In genomic region chr5:119411935-119412623, GRCh38 we compare ENCODE assay signal across 8 cellular contexts. TPM values are rescaled to one million over a fixed set of nuclear protein-coding genes. Genes with fewer than 3 reads are reported as not detected.
A peak's percentile ranks its signal among the peaks of the same experiment; 100 is the strongest.
DNase-seq lines count a peak whose midpoint lies in the region; ATAC-seq and TF ChIP-seq lines count a peak whose summit lies in the region.

No MANE protein-coding gene starts in this region.

- ATAC-seq in HG02973 (IDR thresholded peaks at IDR 0.05; ENCODE audit: unreplicated experiment): no peak

- intact Hi-C loops in head of caudate nucleus (cut with DNase I): loop anchor here (5.0 to 10.0 kb wide), 2 partner anchors 137 to 425 kb away; partner anchors contain the start of gene DTWD2

- TF ChIP-seq CTCF in GM06990 (IDR thresholded peaks at IDR 0.05; ENCODE audit: insufficient read depth, low read length, poor library complexity, severe bottlenecking) (peak; percentile 79), LNCaP clone FGC (IDR thresholded peaks at IDR 0.05; ENCODE audit: control insufficient read depth, extremely low read depth, insufficient read depth) (peak; percentile 90)

- H3K27me3 ChIP-seq in GM06990 (replicated peaks; ENCODE audit: control insufficient read depth, insufficient read depth, low read length) (no peaks in the 10 kb centered on the region), H7 (ENCODE audit: control insufficient read depth, insufficient read depth, low read length) (no peaks in the 10 kb centered on the region), SJCRH30 (no peaks in the 10 kb centered on the region)

- H3K36me3 ChIP-seq in GM06990 (ENCODE audit: control insufficient read depth, insufficient read depth, low read length) (no peaks in the 10 kb centered on the region), H7 (replicated peaks; ENCODE audit: control insufficient read depth, insufficient read depth, low read length) (no peaks in the 10 kb centered on the region), SJCRH30 (no peaks in the 10 kb centered on the region)

- peak overlapping the region; percentile 29; the same call in 1 of the 2 replicates for H3K27ac ChIP-seq in SJCRH30

- H3K4me1 ChIP-seq in SJCRH30: no peaks in the 10 kb centered on the region

- DNase-seq in GM06990 (ENCODE audit: extremely low read depth, insufficient read length): no peak
- peak; percentile 29 for DNase-seq in H7
- DNase-seq in LNCaP clone FGC (ENCODE audit: low read depth): peak; percentile 60
- peak; percentile 69 to 91 for DNase-seq in SJCRH30
- peak; percentile 19 for DNase-seq in activated naive CD8-positive, alpha-beta T cell treated with anti-CD3 and anti-CD28 coated beads, Interleukin-2, amount 50 U/mL, for 16 hours (ENCODE audit: low read depth, low spot score)
- DNase-seq in head of caudate nucleus: peak; percentile 16 to 87 (median 58)
- DNase-seq in occipital lobe (lab: John Stamatoyannopoulos, UW): peak; percentile 35

- H3K4me3 ChIP-seq in GM06990 (replicated peaks; ENCODE audit: low read depth, low read length) (peak overlapping the region; percentile 60), H7 (ENCODE audit: insufficient read depth, low read depth, low read length) (peak overlapping the region; percentile 29; the same call in 1 of the 2 replicates), LNCaP clone FGC (ENCODE audit: low read depth, low read length) (peak overlapping the region; percentile 57), SJCRH30 (peak overlapping the region; percentile 60)

- H3K9me3 ChIP-seq in SJCRH30 (replicated peaks): no peaks in the 10 kb centered on the region

RNA-seq across cellular contexts. Expression of gene HSD17B4, which starts 40.2 kb away (rescaled TPM):
- total RNA-seq in H7 (2014; rRNA removed; shearing (Covaris generic)): 339 and 409 TPM in 2 replicates
- total RNA-seq in SJCRH30 (2014; rRNA removed; shearing (Covaris generic)): 140 and 141 TPM in 2 replicates
- total RNA-seq in occipital lobe: 203 TPM

RNA-seq across cellular contexts. Expression of gene TNFAIP8, which starts 56.3 kb away (rescaled TPM):
- total RNA-seq in H7 (2014; rRNA removed; shearing (Covaris generic)): 38.6 and 45.8 TPM in 2 replicates
- 43.1 and 45.3 TPM in 2 replicates for total RNA-seq in SJCRH30 (2014; rRNA removed; shearing (Covaris generic))
- 5.0 TPM for total RNA-seq in occipital lobe
